ENCODE assay signal across 8 cellular contexts in genomic region chr18:26226229-26227050, GRCh38. TPM values are rescaled to one million over a fixed set of nuclear protein-coding genes. Genes with fewer than 3 reads are reported as not detected.
A peak's percentile ranks its signal among the peaks of the same experiment; 100 is the strongest.
DNase-seq lines count a peak whose midpoint lies in the region; ATAC-seq lines count a peak whose summit lies in the region.

TSS of gene TAF4B (plus strand) at chr18:26226445. CDS start at chr18:26226934, 489 bp downstream.

- H3K27me3 Mint-ChIP-seq in effector memory CD8-positive, alpha-beta T cell, result peaks cover 0 to 5% of the 10 kb centered on the region in 2 donors
- no peaks in the 10 kb centered on the region for H3K27me3 Mint-ChIP-seq in memory B cell

- peak within 1 kb of the TSS; percentile 92 to 95 for H3K27ac Mint-ChIP-seq in effector memory CD8-positive, alpha-beta T cell
- H3K27ac Mint-ChIP-seq in memory B cell, result peak within 1 kb of the TSS; percentile 98

- CTCF ChIA-PET in activated CD8-positive, alpha-beta memory T cell treated with anti-CD3 and anti-CD28 coated beads for 36 hours (lab: Charles Lee), result interaction anchor here (1.4 kb wide), 1 partner anchor 135 kb away, joined by 4 read pairs; no protein-coding TSS in a partner anchor

- peak within 1 kb of the TSS; percentile 87 to 93 for H3K4me3 Mint-ChIP-seq in effector memory CD8-positive, alpha-beta T cell
- H3K4me3 Mint-ChIP-seq in memory B cell, result peak within 1 kb of the TSS; percentile 96

- H3K36me3 Mint-ChIP-seq in effector memory CD8-positive, alpha-beta T cell (ENCODE audit: insufficient read depth), result peaks cover 21% of the 10 kb centered on the region
- H3K36me3 Mint-ChIP-seq in memory B cell, result no peaks in the 10 kb centered on the region

- no peaks in the 10 kb centered on the region for H3K9me3 Mint-ChIP-seq in effector memory CD8-positive, alpha-beta T cell
- no peaks in the 10 kb centered on the region for H3K9me3 Mint-ChIP-seq in memory B cell

- peaks cover 12 to 15% of the 10 kb centered on the region in 2 donors for H3K4me1 Mint-ChIP-seq in effector memory CD8-positive, alpha-beta T cell (ENCODE audit: low read depth in 2 of 2)
- H3K4me1 Mint-ChIP-seq in memory B cell, result peaks cover 24% of the 10 kb centered on the region

- ATAC-seq in GM19467 (IDR thresholded peaks at IDR 0.05; ENCODE audit: unreplicated experiment) (peak; percentile 87), memory B cell (ENCODE audit: low read depth) (peak; percentile 88)
- ATAC-seq in effector memory CD8-positive, alpha-beta T cell (replicated peaks), result peak; percentile 84

- POLR2A ChIA-PET in activated CD8-positive, alpha-beta memory T cell treated with anti-CD3 and anti-CD28 coated beads for 36 hours (lab: Charles Lee), result interaction anchor here (1.3 to 1.5 kb wide), 2 partner anchors 11 to 92 kb away, joined by 3 to 7 read pairs; partner anchors contain the start of gene PSMA8

- DNase-seq in COLO668 (lab: John Stamatoyannopoulos, UW; ENCODE audit: unreplicated experiment), result peak; percentile 96
- DNase-seq in HPDE6-E6E7 (ENCODE audit: extremely low spot score), result peak; percentile 93
- DNase-seq in NOMO-1 (lab: John Stamatoyannopoulos, UW; ENCODE audit: unreplicated experiment in 2 of 2), result peak; percentile 82 to 89
- DNase-seq in effector memory CD8-positive, alpha-beta T cell, result peak; percentile 87 to 89 (median 88)
- DNase-seq in memory B cell (ENCODE audit: low spot score in 2 of 2), result peak; percentile 95 to 97
- peak; percentile 91 for DNase-seq in stimulated activated CD8-positive, alpha-beta memory T cell treated with anti-CD3 and anti-CD28 coated beads, Interleukin-12 subunit alpha, Interleukin-12 subunit beta, amount 100 ng/mL, for 1 hour (ENCODE audit: low read depth)

RNA-seq across cellular contexts. Expression of gene TAF4B, which starts in this region (rescaled TPM):
- total RNA-seq in activated CD8-positive, alpha-beta memory T cell treated with anti-CD3 and anti-CD28 coated beads for 36 hours, result 10 to 100 TPM; 17.8 to 19.1 TPM

Comparison
In these comparisons a context has a peak if more than half of its experiments do, and no peak if none do; other contexts are left out.
1. Peak in every context shown above with its lines: DNase-seq and ATAC-seq.